ENCODE assay signal across 17 cellular contexts in genomic region chr9:96176901-96177718, GRCh38.
DNase-seq lines count a peak whose midpoint lies in the region; ATAC-seq and TF ChIP-seq lines count a peak whose summit lies in the region.
"Had no signal": no experiment of that assay in that cellular context is flagged by ENCODE, and none has a peak within 500 bp of the region (broad histone marks: within the 10 kb centered on the region; RNA-seq: fewer than 3 reads in every experiment).

No MANE protein-coding gene starts in this region.

- peak; percentile 56 for DNase-seq in HuH-7 (ENCODE audit: low spot score)
- DNase-seq in caudate nucleus (lab: John Stamatoyannopoulos, UW): peak in 43 of 61 donors; percentile 4 to 71 (median 26)
- peak; percentile 60 to 67 for DNase-seq in left colon
- no peak for DNase-seq in sciatic nerve (ENCODE audit: low spot score)
- DNase-seq in activated T-helper 1 cell treated with anti-CD3 and anti-CD28 coated beads, Interleukin-12 subunit alpha, Interleukin-12 subunit beta, Interleukin-2, Interleukin-4 antibody, amounts not matched to agents 30 ng/mL and 10 ng/mL and 1 ng/mL, durations not matched to agents 14 hours and 24 hours and 36 hours (ENCODE audit: low spot score): no peak
- no peak for DNase-seq in CD8-positive, alpha-beta T cell
- DNase-seq in T-helper 9 cell: no peak
- no peak for DNase-seq in uterus
- DNase-seq: activated CD4-positive, CD25-positive, alpha-beta regulatory T cell; activated T-cell treated with anti-CD3 and anti-CD28 coated beads, Interleukin-2, amount 50 U/mL, for 1 hour; CD4-positive, alpha-beta T cell; erythroblast; NCI-H1105 treated with DMSO at 0.1 percent for 48 hours; NCI-H526 treated with DMSO at 0.1 percent for 48 hours; stimulated activated CD4-positive, alpha-beta T cell treated with anti-CD3 and anti-CD28 coated beads, Interleukin-2, amount 100 ng/mL, for 48 hours had no signal

- TF ChIP-seq POLR2A in uterus (IDR thresholded peaks at IDR 0.05): no peak

- no peaks in the 10 kb centered on the region for H3K27me3 ChIP-seq in CD8-positive, alpha-beta T cell (ENCODE audit: insufficient read depth, low read length)
- no peaks in the 10 kb centered on the region for H3K27me3 ChIP-seq in uterus

- TF ChIP-seq CTCF in CD8-positive, alpha-beta T cell (IDR thresholded peaks at IDR 0.05): no peak
- no peak for TF ChIP-seq CTCF in uterus (IDR thresholded peaks at IDR 0.05)

- H3K4me3 ChIP-seq in CD8-positive, alpha-beta T cell (ENCODE audit: low read depth, low read length): no peak overlapping the region
- H3K4me3 ChIP-seq in uterus: no peak overlapping the region
- H3K4me3 ChIP-seq: HAP-1 had no signal

- H3K9me3 Mint-ChIP-seq in activated T-helper 1 cell treated with anti-CD3 and anti-CD28 coated beads, Interleukin-12 subunit alpha, Interleukin-12 subunit beta, Interleukin-2, Interleukin-4 antibody, amounts not matched to agents 30 ng/mL and 10 ng/mL and 1 ng/mL, durations not matched to agents 14 hours and 24 hours and 36 hours: no peaks in the 10 kb centered on the region
- H3K9me3 Mint-ChIP-seq in CD8-positive, alpha-beta T cell: no peaks in the 10 kb centered on the region
- H3K9me3 Mint-ChIP-seq: CD4-positive, alpha-beta T cell; stimulated activated naive CD8-positive, alpha-beta T cell treated with anti-CD3 and anti-CD28 coated beads, Interleukin-15, Interleukin-2, amounts not matched to agents 100 ng/mL and 50 ng/mL, for 24 hours had no signal

- no peak overlapping the region for H3K27ac Mint-ChIP-seq in activated T-helper 1 cell treated with anti-CD3 and anti-CD28 coated beads, Interleukin-12 subunit alpha, Interleukin-12 subunit beta, Interleukin-2, Interleukin-4 antibody, amounts not matched to agents 30 ng/mL and 10 ng/mL and 1 ng/mL, durations not matched to agents 14 hours and 24 hours and 36 hours
- H3K27ac Mint-ChIP-seq in CD8-positive, alpha-beta T cell: no peak overlapping the region
- H3K27ac Mint-ChIP-seq: CD4-positive, alpha-beta T cell; stimulated activated naive CD8-positive, alpha-beta T cell treated with anti-CD3 and anti-CD28 coated beads, Interleukin-15, Interleukin-2, amounts not matched to agents 100 ng/mL and 50 ng/mL, for 24 hours had no signal

- H3K36me3 ChIP-seq in CD8-positive, alpha-beta T cell (ENCODE audit: insufficient read depth, low read length): no peaks in the 10 kb centered on the region
- H3K36me3 ChIP-seq in uterus: no peaks in the 10 kb centered on the region
- H3K36me3 ChIP-seq: HAP-1 had no signal

- no peaks in the 10 kb centered on the region for H3K4me1 Mint-ChIP-seq in activated T-helper 1 cell treated with anti-CD3 and anti-CD28 coated beads, Interleukin-12 subunit alpha, Interleukin-12 subunit beta, Interleukin-2, Interleukin-4 antibody, amounts not matched to agents 30 ng/mL and 10 ng/mL and 1 ng/mL, durations not matched to agents 14 hours and 24 hours and 36 hours (ENCODE audit: low read depth)
- H3K4me1 Mint-ChIP-seq in CD8-positive, alpha-beta T cell (ENCODE audit: low read depth): no peaks in the 10 kb centered on the region

- H3K27me3 Mint-ChIP-seq in activated T-helper 1 cell treated with anti-CD3 and anti-CD28 coated beads, Interleukin-12 subunit alpha, Interleukin-12 subunit beta, Interleukin-2, Interleukin-4 antibody, amounts not matched to agents 30 ng/mL and 10 ng/mL and 1 ng/mL, durations not matched to agents 14 hours and 24 hours and 36 hours (ENCODE audit: insufficient read depth): peaks cover 47% of the 10 kb centered on the region
- H3K27me3 Mint-ChIP-seq in CD8-positive, alpha-beta T cell (ENCODE audit: low read depth): peaks cover 28% of the 10 kb centered on the region

- no peaks in the 10 kb centered on the region for H3K36me3 Mint-ChIP-seq in activated T-helper 1 cell treated with anti-CD3 and anti-CD28 coated beads, Interleukin-12 subunit alpha, Interleukin-12 subunit beta, Interleukin-2, Interleukin-4 antibody, amounts not matched to agents 30 ng/mL and 10 ng/mL and 1 ng/mL, durations not matched to agents 14 hours and 24 hours and 36 hours (ENCODE audit: low read depth)
- H3K36me3 Mint-ChIP-seq in CD8-positive, alpha-beta T cell: no peaks in the 10 kb centered on the region

- POLR2A ChIA-PET in CD8-positive, alpha-beta T cell (lab: Charles Lee): no interaction called here

- ATAC-seq in left colon (peak; percentile 91), sciatic nerve (peak; percentile 87)
- no peak for ATAC-seq in CD8-positive, alpha-beta T cell

- no peaks in the 10 kb centered on the region for H3K4me1 ChIP-seq in CD8-positive, alpha-beta T cell (ENCODE audit: insufficient read depth, low read length)
- H3K4me1 ChIP-seq in uterus: no peaks in the 10 kb centered on the region
- H3K4me1 ChIP-seq: HAP-1 had no signal

- no peaks in the 10 kb centered on the region for H3K9me3 ChIP-seq in CD8-positive, alpha-beta T cell (ENCODE audit: low read length)
- H3K9me3 ChIP-seq in uterus: no peaks in the 10 kb centered on the region
- H3K9me3 ChIP-seq: HAP-1 had no signal

- no peak overlapping the region for H3K4me3 Mint-ChIP-seq in activated T-helper 1 cell treated with anti-CD3 and anti-CD28 coated beads, Interleukin-12 subunit alpha, Interleukin-12 subunit beta, Interleukin-2, Interleukin-4 antibody, amounts not matched to agents 30 ng/mL and 10 ng/mL and 1 ng/mL, durations not matched to agents 14 hours and 24 hours and 36 hours
- no peak overlapping the region for H3K4me3 Mint-ChIP-seq in CD8-positive, alpha-beta T cell
- H3K4me3 Mint-ChIP-seq: CD4-positive, alpha-beta T cell; stimulated activated naive CD8-positive, alpha-beta T cell treated with anti-CD3 and anti-CD28 coated beads, Interleukin-15, Interleukin-2, amounts not matched to agents 100 ng/mL and 50 ng/mL, for 24 hours had no signal

- CTCF ChIA-PET in CD8-positive, alpha-beta T cell (lab: Charles Lee): no interaction called here

- H3K27ac ChIP-seq in caudate nucleus (ENCODE audit: low read depth, low read length) (no peak overlapping the region), uterus (no peak overlapping the region)
- no peak overlapping the region for H3K27ac ChIP-seq in CD8-positive, alpha-beta T cell (ENCODE audit: low read depth, low read length)

- intact Hi-C loops in left colon (cut with DNase I, micrococcal nuclease) (no loop called here), sciatic nerve (cut with DNase I) (no loop called here), uterus (cut with DNase I; ENCODE audit: low total_unique reads) (no loop called here)
- intact Hi-C loops in activated T-helper 1 cell treated with anti-CD3 and anti-CD28 coated beads, Interleukin-12 subunit alpha, Interleukin-12 subunit beta, Interleukin-2, Interleukin-4 antibody, amounts not matched to agents 30 ng/mL and 10 ng/mL and 1 ng/mL, durations not matched to agents 14 hours and 24 hours and 36 hours (cut with micrococcal nuclease): no loop called here
- intact Hi-C loops in CD8-positive, alpha-beta T cell (cut with DNase I, micrococcal nuclease): no loop called here

Comparison
In these comparisons a context has a peak if more than half of its experiments do, and no peak if none do; other contexts are left out.
1. DNase-seq: peak in HuH-7 (single experiment), caudate nucleus (43 of 61) and left colon (2 of 2); none in sciatic nerve (single experiment), activated T-helper 1 cell treated with anti-CD3 and anti-CD28 coated beads, Interleukin-12 subunit alpha, Interleukin-12 subunit beta, Interleukin-2, Interleukin-4 antibody, amounts not matched to agents 30 ng/mL and 10 ng/mL and 1 ng/mL, durations not matched to agents 14 hours and 24 hours and 36 hours (single experiment), CD8-positive, alpha-beta T cell (0 of 7), T-helper 9 cell (single experiment) and uterus (0 of 2).